Comparison of ENCODE assay signal across 26 cellular contexts in genomic region chr9:21687351-21687750, GRCh38.
DNase-seq lines count a peak whose midpoint lies in the region; ATAC-seq and TF ChIP-seq lines count a peak whose summit lies in the region.
"Had no signal": no experiment of that assay in that cellular context is flagged by ENCODE, and none has a peak within 500 bp of the region (broad histone marks: within the 10 kb centered on the region; RNA-seq: fewer than 3 reads in every experiment).

No MANE protein-coding gene starts in this region.

- intact Hi-C loops in Panc1 (cut with micrococcal nuclease; ENCODE audit: unreplicated experiment) (loop anchor here (10.0 kb wide), 1 partner anchor 97 kb away; no protein-coding TSS in a partner anchor), left ventricle myocardium superior (cut with micrococcal nuclease) (no loop called here)
- intact Hi-C loops in activated T-helper 1 cell treated with anti-CD3 and anti-CD28 coated beads, Interleukin-12 subunit alpha, Interleukin-12 subunit beta, Interleukin-2, Interleukin-4 antibody, amounts not matched to agents 30 ng/mL and 10 ng/mL and 1 ng/mL, durations not matched to agents 14 hours and 24 hours and 36 hours (cut with micrococcal nuclease), result loop anchor here (5.0 to 10.0 kb wide), 2 partner anchors 110 to 347 kb away; no protein-coding TSS in a partner anchor

- H3K27ac Mint-ChIP-seq in activated naive CD8-positive, alpha-beta T cell, result peak overlapping the region; percentile 94
- no peak overlapping the region for H3K27ac Mint-ChIP-seq in activated naive CD8-positive, alpha-beta T cell treated with anti-CD3 and anti-CD28 coated beads for 36 hours
- H3K27ac Mint-ChIP-seq in activated T-helper 1 cell treated with anti-CD3 and anti-CD28 coated beads, Interleukin-12 subunit alpha, Interleukin-12 subunit beta, Interleukin-2, Interleukin-4 antibody, amounts not matched to agents 30 ng/mL and 10 ng/mL and 1 ng/mL, durations not matched to agents 14 hours and 24 hours and 36 hours, result no peak overlapping the region
- no peak overlapping the region for H3K27ac Mint-ChIP-seq in endothelial cell (ENCODE audit: unreplicated experiment)
- H3K27ac Mint-ChIP-seq: activated naive CD4-positive, alpha-beta T cell treated with anti-CD3 and anti-CD28 coated beads, Interleukin-2, amount 10 ng/mL, durations not matched to agents 7 days and 5 days; CD8-positive, alpha-beta T cell; T-helper 1 cell treated with Interleukin-12 subunit alpha and Interleukin-12 subunit beta and Interleukin-4 antibody, amounts not matched to agents 30 μg/mL and 1 μg/mL, for 36 hours had no signal

- H3K27ac ChIP-seq in Panc1 (ENCODE audit: low read length) (peak overlapping the region; percentile 95), epithelial cell of prostate (peak overlapping the region; percentile 98)
- H3K27ac ChIP-seq: pancreas, SK-N-MC, testis had no signal

- no peaks in the 10 kb centered on the region; the same call in 1 of the 2 replicates for H3K9me3 ChIP-seq in Panc1 (ENCODE audit: control insufficient read depth, insufficient read depth, low read depth, low read length)
- H3K9me3 ChIP-seq: BE2C, mucosa of descending colon, pancreas, testis had no signal

- H3K36me3 ChIP-seq in Panc1 (ENCODE audit: control insufficient read depth, insufficient read depth, low read length), result no peaks in the 10 kb centered on the region
- H3K36me3 ChIP-seq: BE2C, pancreas had no signal

- no peak overlapping the region for H3K4me3 Mint-ChIP-seq in activated naive CD8-positive, alpha-beta T cell
- no peak overlapping the region for H3K4me3 Mint-ChIP-seq in activated naive CD8-positive, alpha-beta T cell treated with anti-CD3 and anti-CD28 coated beads for 36 hours
- no peak overlapping the region for H3K4me3 Mint-ChIP-seq in activated T-helper 1 cell treated with anti-CD3 and anti-CD28 coated beads, Interleukin-12 subunit alpha, Interleukin-12 subunit beta, Interleukin-2, Interleukin-4 antibody, amounts not matched to agents 30 ng/mL and 10 ng/mL and 1 ng/mL, durations not matched to agents 14 hours and 24 hours and 36 hours
- H3K4me3 Mint-ChIP-seq in endothelial cell (ENCODE audit: unreplicated experiment), result no peak overlapping the region
- H3K4me3 Mint-ChIP-seq: activated naive CD4-positive, alpha-beta T cell treated with anti-CD3 and anti-CD28 coated beads, Interleukin-2, amount 10 ng/mL, durations not matched to agents 7 days and 5 days; T-helper 1 cell treated with Interleukin-12 subunit alpha and Interleukin-12 subunit beta and Interleukin-4 antibody, amounts not matched to agents 30 μg/mL and 1 μg/mL, for 36 hours had no signal

- no TSS peak for BruUV-seq in Panc1 (replicated peaks; lab: Mats Ljungman, UMichigan)

- H3K27me3 Mint-ChIP-seq in activated naive CD8-positive, alpha-beta T cell, result no peaks in the 10 kb centered on the region
- no peaks in the 10 kb centered on the region for H3K27me3 Mint-ChIP-seq in activated naive CD8-positive, alpha-beta T cell treated with anti-CD3 and anti-CD28 coated beads for 36 hours
- H3K27me3 Mint-ChIP-seq in activated T-helper 1 cell treated with anti-CD3 and anti-CD28 coated beads, Interleukin-12 subunit alpha, Interleukin-12 subunit beta, Interleukin-2, Interleukin-4 antibody, amounts not matched to agents 30 ng/mL and 10 ng/mL and 1 ng/mL, durations not matched to agents 14 hours and 24 hours and 36 hours (ENCODE audit: insufficient read depth), result no peaks in the 10 kb centered on the region
- H3K27me3 Mint-ChIP-seq in endothelial cell (ENCODE audit: unreplicated experiment), result no peaks in the 10 kb centered on the region
- H3K27me3 Mint-ChIP-seq: activated naive CD4-positive, alpha-beta T cell treated with anti-CD3 and anti-CD28 coated beads, Interleukin-2, amount 10 ng/mL, durations not matched to agents 7 days and 5 days had no signal

- H3K27me3 ChIP-seq in Panc1 (ENCODE audit: control insufficient read depth, insufficient read depth, low read length), result no peaks in the 10 kb centered on the region
- H3K27me3 ChIP-seq: BE2C, pancreas, testis had no signal

- no peaks in the 10 kb centered on the region for H3K9me3 Mint-ChIP-seq in activated naive CD8-positive, alpha-beta T cell (ENCODE audit: low read depth)
- H3K9me3 Mint-ChIP-seq in activated naive CD8-positive, alpha-beta T cell treated with anti-CD3 and anti-CD28 coated beads for 36 hours, result no peaks in the 10 kb centered on the region
- H3K9me3 Mint-ChIP-seq in activated T-helper 1 cell treated with anti-CD3 and anti-CD28 coated beads, Interleukin-12 subunit alpha, Interleukin-12 subunit beta, Interleukin-2, Interleukin-4 antibody, amounts not matched to agents 30 ng/mL and 10 ng/mL and 1 ng/mL, durations not matched to agents 14 hours and 24 hours and 36 hours, result no peaks in the 10 kb centered on the region
- H3K9me3 Mint-ChIP-seq in endothelial cell (ENCODE audit: unreplicated experiment), result no peaks in the 10 kb centered on the region
- H3K9me3 Mint-ChIP-seq: activated naive CD4-positive, alpha-beta T cell treated with anti-CD3 and anti-CD28 coated beads, Interleukin-2, amount 10 ng/mL, durations not matched to agents 7 days and 5 days; CD8-positive, alpha-beta T cell; T-helper 1 cell treated with Interleukin-12 subunit alpha and Interleukin-12 subunit beta and Interleukin-4 antibody, amounts not matched to agents 30 μg/mL and 1 μg/mL, for 36 hours had no signal

- H3K36me3 Mint-ChIP-seq in activated naive CD8-positive, alpha-beta T cell, result no peaks in the 10 kb centered on the region
- H3K36me3 Mint-ChIP-seq in activated naive CD8-positive, alpha-beta T cell treated with anti-CD3 and anti-CD28 coated beads for 36 hours, result peaks cover 3% of the 10 kb centered on the region
- no peaks in the 10 kb centered on the region for H3K36me3 Mint-ChIP-seq in activated T-helper 1 cell treated with anti-CD3 and anti-CD28 coated beads, Interleukin-12 subunit alpha, Interleukin-12 subunit beta, Interleukin-2, Interleukin-4 antibody, amounts not matched to agents 30 ng/mL and 10 ng/mL and 1 ng/mL, durations not matched to agents 14 hours and 24 hours and 36 hours (ENCODE audit: low read depth)
- H3K36me3 Mint-ChIP-seq in endothelial cell (ENCODE audit: low read depth, unreplicated experiment), result no peaks in the 10 kb centered on the region
- H3K36me3 Mint-ChIP-seq: activated naive CD4-positive, alpha-beta T cell treated with anti-CD3 and anti-CD28 coated beads, Interleukin-2, amount 10 ng/mL, durations not matched to agents 7 days and 5 days; CD8-positive, alpha-beta T cell had no signal

- POLR2A ChIA-PET in Panc1 (lab: Charles Lee), result no interaction called here

- TF ChIP-seq CTCF in Panc1 (IDR thresholded peaks at IDR 0.05), result no peak
- no peak for TF ChIP-seq CTCF in endothelial cell (IDR thresholded peaks at IDR 0.05; ENCODE audit: unreplicated experiment)

- peaks cover 71% of the 10 kb centered on the region for H3K4me1 Mint-ChIP-seq in activated naive CD8-positive, alpha-beta T cell (ENCODE audit: low read depth)
- peaks cover 65% of the 10 kb centered on the region for H3K4me1 Mint-ChIP-seq in activated naive CD8-positive, alpha-beta T cell treated with anti-CD3 and anti-CD28 coated beads for 36 hours
- H3K4me1 Mint-ChIP-seq in activated T-helper 1 cell treated with anti-CD3 and anti-CD28 coated beads, Interleukin-12 subunit alpha, Interleukin-12 subunit beta, Interleukin-2, Interleukin-4 antibody, amounts not matched to agents 30 ng/mL and 10 ng/mL and 1 ng/mL, durations not matched to agents 14 hours and 24 hours and 36 hours (ENCODE audit: low read depth), result peaks cover 41% of the 10 kb centered on the region
- no peaks in the 10 kb centered on the region for H3K4me1 Mint-ChIP-seq in endothelial cell (ENCODE audit: unreplicated experiment)

- peaks cover 85% of the 10 kb centered on the region for H3K4me1 ChIP-seq in Panc1 (ENCODE audit: control insufficient read depth, insufficient read depth, low read length)
- H3K4me1 ChIP-seq: BE2C, pancreas, testis had no signal

- in situ Hi-C loops in Panc1 (cut with HindIII; ENCODE audit: low pct_unique_long_range_greater_than_20kb, low sequenced_read_pairs), result no loop called here

- ATAC-seq in Panc1 (no peak), left ventricle myocardium superior (no peak)
- ATAC-seq: CD8-positive, alpha-beta T cell; HepG2 had no signal

- DNase-seq in activated naive CD8-positive, alpha-beta T cell treated with anti-CD3 and anti-CD28 coated beads for 36 hours, result no peak
- DNase-seq in Panc1 (ENCODE audit: low read depth, low spot score) (no peak), epithelial cell of prostate (ENCODE audit: low read depth, low spot score) (no peak), endothelial cell (ENCODE audit: low spot score) (no peak), left ventricle myocardium superior (no peak)
- no peak for DNase-seq in activated T-helper 1 cell treated with anti-CD3 and anti-CD28 coated beads, Interleukin-12 subunit alpha, Interleukin-12 subunit beta, Interleukin-2, Interleukin-4 antibody, amounts not matched to agents 30 ng/mL and 10 ng/mL and 1 ng/mL, durations not matched to agents 14 hours and 24 hours and 36 hours (ENCODE audit: low spot score)
- DNase-seq: ACHN; activated naive CD4-positive, alpha-beta T cell treated with anti-CD3 and anti-CD28 coated beads, Interleukin-2, amount 10 ng/mL, durations not matched to agents 7 days and 5 days; BE2C; CD8-positive, alpha-beta T cell; H7; hippocampal formation; Karpas-422; mucosa of descending colon; MV-4-11; NCI-H1436; pancreas; RPMI8226; stimulated activated naive CD4-positive, alpha-beta T cell treated with Interleukin-2 at 50 U/mL for 16 hours; testis had no signal

- CTCF ChIA-PET in Panc1 (lab: Charles Lee), result interaction anchor here (1.1 kb wide), 1 partner anchor 101 kb away, joined by 3 read pairs; no protein-coding TSS in a partner anchor

- no peak overlapping the region for H3K4me3 ChIP-seq in Panc1 (ENCODE audit: low read depth in 2 of 2, low read length in 2 of 2)
- H3K4me3 ChIP-seq: lung, mucosa of descending colon, pancreas, SK-N-MC, smooth muscle cell, testis had no signal
